33 cellular contexts compared by ENCODE assay signal in genomic region chr11:91783173-91783572, GRCh38.
"Had no signal": no experiment of that assay in that cellular context is flagged by ENCODE, and none has a peak within 500 bp of the region (broad histone marks: within the 10 kb centered on the region; RNA-seq: fewer than 3 reads in every experiment).

No MANE protein-coding gene starts in this region.

- H3K9me3 ChIP-seq: adrenal gland, body of pancreas, breast epithelium had no signal

- H3K27ac ChIP-seq: adrenal gland, ascending aorta, body of pancreas, brain microvascular endothelial cell, breast epithelium, cardiac muscle cell had no signal

- FAIRE-seq: astrocyte, bronchial epithelial cell, colon had no signal

- H3K4me1 ChIP-seq: adrenal gland, ascending aorta, body of pancreas, breast epithelium had no signal

- ATAC-seq: activated naive CD4-positive, alpha-beta T cell treated with anti-CD3 and anti-CD28 coated beads, Interleukin-2, amount 50 U/mL, for 72 hours; activated naive CD8-positive, alpha-beta T cell treated with anti-CD3 and anti-CD28 coated beads, Interleukin-2, amount 50 U/mL, for 24 hours; activated T-cell treated with anti-CD3 and anti-CD28 coated beads, Interleukin-2, amount 50 U/mL, for 4 hours; activated T-cell treated with anti-CD3 and anti-CD28 coated beads, Interleukin-2, amount 50 U/mL, for 72 hours; activated T-helper 17 cell treated with anti-CD3 and anti-CD28 coated beads, Interleukin-2, amount 50 U/mL, for 72 hours; body of pancreas had no signal

- H3K27me3 ChIP-seq: adrenal gland, ascending aorta, body of pancreas, brain microvascular endothelial cell, breast epithelium, cardiac muscle cell had no signal

- DNase-seq: activated effector memory CD4-positive, alpha-beta T cell treated with anti-CD3 and anti-CD28 coated beads, Interleukin-2, amount 50 U/mL, for 16 hours; activated effector memory CD4-positive, alpha-beta T cell treated with Interleukin-2 at 50 U/mL for 16 hours; activated gamma-delta T cell; activated gamma-delta T cell treated with Interleukin-2 at 50 U/mL for 16 hours; activated naive CD4-positive, alpha-beta T cell; activated naive CD4-positive, alpha-beta T cell treated with anti-CD3 and anti-CD28 coated beads for 36 hours; activated naive CD4-positive, alpha-beta T cell treated with anti-CD3 and anti-CD28 coated beads, Interleukin-2, amount 10 ng/mL, durations not matched to agents 7 days and 5 days; activated naive CD4-positive, alpha-beta T cell treated with anti-CD3 and anti-CD28 coated beads, Interleukin-2, amount 50 U/mL, for 16 hours; activated naive CD4-positive, alpha-beta T cell treated with Interleukin-2 at 50 U/mL for 16 hours; activated naive CD8-positive, alpha-beta T cell treated with anti-CD3 and anti-CD28 coated beads for 36 hours; activated naive CD8-positive, alpha-beta T cell treated with anti-CD3 and anti-CD28 coated beads, Interleukin-2, amount 10 ng/mL, durations not matched to agents 7 days and 5 days; activated naive CD8-positive, alpha-beta T cell treated with anti-CD3 and anti-CD28 coated beads, Interleukin-2, amount 50 U/mL, for 24 hours; activated T-cell treated with anti-CD3 and anti-CD28 coated beads, Interleukin-2, amount 50 U/mL, for 4 hours; activated T-cell treated with anti-CD3 and anti-CD28 coated beads, Interleukin-2, amount 50 U/mL, for 48 hours; activated T-cell treated with anti-CD3 and anti-CD28 coated beads, Interleukin-2, amount 50 U/mL, for 72 hours; adrenal gland; amniotic stem cell; amygdala; anterior cingulate cortex; aorta; body of pancreas; brain microvascular endothelial cell; caudate nucleus; central memory CD4-positive, alpha-beta T cell; cerebellar nuclear complex had no signal

- H3K4me3 ChIP-seq: adrenal gland, ascending aorta, body of pancreas, breast epithelium, cardiac muscle cell had no signal

- H3K36me3 ChIP-seq: adrenal gland, ascending aorta, brain microvascular endothelial cell, breast epithelium, cardiac muscle cell had no signal
